21 cellular contexts compared by ENCODE assay signal in the genomic region with DNA sequence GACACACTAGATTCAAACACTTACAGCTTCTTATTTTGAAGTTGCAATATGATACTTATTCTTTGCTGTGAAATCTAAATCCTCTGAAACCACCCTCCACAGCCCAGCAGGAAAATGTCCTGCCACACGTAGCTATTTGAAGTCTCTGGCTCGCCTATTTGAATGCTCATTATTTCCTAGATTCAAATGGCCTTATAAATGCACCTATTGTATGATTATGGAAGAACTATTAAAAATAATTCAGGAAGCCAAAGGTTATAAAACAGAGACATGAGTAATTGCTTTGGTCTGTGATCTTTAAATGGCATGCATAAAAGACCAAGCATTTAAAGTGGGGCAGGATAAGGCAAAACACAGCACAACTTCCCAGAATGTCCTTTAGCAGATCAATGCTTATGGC. TPM values are rescaled to one million over a fixed set of nuclear protein-coding genes. Genes with fewer than 3 reads are reported as not detected.
A peak's percentile ranks its signal among the peaks of the same experiment; 100 is the strongest.
DNase-seq lines count a peak whose midpoint lies in the region; ATAC-seq, FAIRE-seq and TF ChIP-seq lines count a peak whose summit lies in the region.
"Had no signal": no experiment of that assay in that cellular context is flagged by ENCODE, and none has a peak within 500 bp of the region (broad histone marks: within the 10 kb centered on the region; RNA-seq: fewer than 3 reads in every experiment).

No MANE protein-coding gene starts in this region.

- no peaks in the 10 kb centered on the region for H3F3A ChIP-seq in SK-N-SH (replicated peaks; ENCODE audit: insufficient read depth)

- H2AFZ ChIP-seq in SK-N-SH (ENCODE audit: low read depth) (no peak overlapping the region), endothelial cell of umbilical vein (ENCODE audit: low read depth, low read length) (no peak overlapping the region)
- H2AFZ ChIP-seq: GM23248 had no signal

- 57% methylated on average over 2 of the region's 2 CpGs for WGBS in SK-N-SH (ENCODE audit: low lambda C conversion rate)
- 71 to 74% methylated on average over 2 of the region's 2 CpGs for WGBS in aorta, 2 donors

- CTCF ChIA-PET in SK-N-SH (lab: Yijun Ruan, JAX) (interaction anchor here (0.8 to 1.1 kb wide), 2 partner anchors 19 to 36 kb away, joined by 4 read pairs; no protein-coding TSS in a partner anchor), endothelial cell of umbilical vein (lab: Charles Lee) (interaction anchor here (1.1 to 1.3 kb wide), 2 partner anchors 10 to 35 kb away, joined by 4 read pairs; no protein-coding TSS in a partner anchor)

- TF ChIP-seq CTCF in SK-N-SH (IDR thresholded peaks at IDR 0.05) (no peak), endothelial cell of umbilical vein (IDR thresholded peaks at IDR 0.05; ENCODE audit: extremely low read depth in 1 of 2, insufficient read depth in 1 of 2, low read depth in 1 of 2, low read length in 2 of 2) (no peak)

- no peak for TF ChIP-seq RAD21 in SK-N-SH (IDR thresholded peaks at IDR 0.05; ENCODE audit: low read length)

- peak; percentile 20; the same call in 1 of the 3 replicates for ATAC-seq in SK-N-SH treated with all-trans-retinoic acid at 6 μM for 48 hours
- ATAC-seq in aorta (ENCODE audit: low FRiP score): no peak

- H3K79me2 ChIP-seq in SK-N-SH (ENCODE audit: insufficient read depth): no peaks in the 10 kb centered on the region
- no peaks in the 10 kb centered on the region for H3K79me2 ChIP-seq in endothelial cell of umbilical vein (ENCODE audit: control insufficient read depth, insufficient read depth, low read length)

- no peaks in the 10 kb centered on the region for H3K9me2 ChIP-seq in SK-N-SH

- no peaks in the 10 kb centered on the region for H3K36me3 ChIP-seq in SK-N-SH (replicated peaks in 1 of 2; ENCODE audit: control insufficient read depth in 1 of 2, insufficient read depth in 2 of 2, low read length in 1 of 2)
- H3K36me3 ChIP-seq in endothelial cell of umbilical vein (ENCODE audit: control insufficient read depth in 2 of 2, extremely low read depth in 1 of 2, insufficient read depth in 2 of 2, low read length in 2 of 2): no peaks in the 10 kb centered on the region
- no peaks in the 10 kb centered on the region for H3K36me3 ChIP-seq in aorta (ENCODE audit: control insufficient read depth in 1 of 2, insufficient read depth in 2 of 2, low read length in 1 of 2)
- H3K36me3 ChIP-seq: BE2C, HAP-1, MG63 had no signal

- no peak for TF ChIP-seq POLR2A in endothelial cell of umbilical vein (IDR thresholded peaks at IDR 0.05; ENCODE audit: low read depth, low read length)

- no peaks in the 10 kb centered on the region for H3K9me1 ChIP-seq in endothelial cell of umbilical vein (replicated peaks; ENCODE audit: control insufficient read depth, extremely low read depth, insufficient read depth, low read length)

- H3K9me3 ChIP-seq in SK-N-SH (no peaks in the 10 kb centered on the region), endothelial cell of umbilical vein (replicated peaks; ENCODE audit: control insufficient read depth, insufficient read depth, low read length) (no peaks in the 10 kb centered on the region), aorta (ENCODE audit: control insufficient read depth, low read length) (no peaks in the 10 kb centered on the region)
- H3K9me3 ChIP-seq: BE2C, Caco-2, HAP-1, MG63 had no signal

- H3K27me3 ChIP-seq in SK-N-SH (ENCODE audit: insufficient read depth): no peaks in the 10 kb centered on the region
- H3K27me3 ChIP-seq in endothelial cell of umbilical vein (ENCODE audit: control insufficient read depth in 2 of 2, insufficient read depth in 2 of 2, low read length in 2 of 2): no peaks in the 10 kb centered on the region
- no peaks in the 10 kb centered on the region for H3K27me3 ChIP-seq in aorta (ENCODE audit: control insufficient read depth in 1 of 2, insufficient read depth in 2 of 2, low read length in 1 of 2)

- H3K27ac ChIP-seq in SK-N-SH (ENCODE audit: low read depth in 2 of 2, low read length in 1 of 2) (no peak overlapping the region), endothelial cell of umbilical vein (ENCODE audit: insufficient read depth, low read depth, low read length) (no peak overlapping the region), aorta (ENCODE audit: low read depth in 1 of 2, low read length in 2 of 2) (no peak overlapping the region)
- H3K27ac ChIP-seq: GM23248 had no signal

- dilution Hi-C loops in endothelial cell of umbilical vein (cut with MboI; ENCODE audit: extremely low pct_ligation_motif_present, low sequenced_read_pairs): no loop called here

- no TSS peak for BruUV-seq in endothelial cell of umbilical vein (replicated peaks; lab: Mats Ljungman, UMichigan)

- no peak for FAIRE-seq in endothelial cell of umbilical vein (lab: Jason Lieb, UNC)

- H3K4me1 ChIP-seq in SK-N-SH (ENCODE audit: control insufficient read depth in 1 of 2, insufficient read depth in 2 of 2, low read depth in 1 of 2, low read length in 1 of 2) (no peaks in the 10 kb centered on the region), endothelial cell of umbilical vein (ENCODE audit: control insufficient read depth, extremely low read depth, insufficient read depth, low read length) (peaks cover 5% of the 10 kb centered on the region), aorta (ENCODE audit: control insufficient read depth in 1 of 2, insufficient read depth in 2 of 2, low read length in 2 of 2) (no peaks in the 10 kb centered on the region)
- H3K4me1 ChIP-seq: BE2C, Caco-2 had no signal

- TF ChIP-seq EP300 in SK-N-SH (IDR thresholded peaks at IDR 0.05; ENCODE audit: borderline replicate concordance in 1 of 2, low read depth in 1 of 2, low read length in 1 of 2): no peak

- H3K4me3 ChIP-seq in SK-N-SH (ENCODE audit: low read depth in 2 of 2, low read length in 1 of 2) (no peak overlapping the region), endothelial cell of umbilical vein (replicated peaks in 1 of 3; ENCODE audit: insufficient read depth in 1 of 3, low read depth in 1 of 3, low read length in 3 of 3) (no peak overlapping the region), aorta (ENCODE audit: low read length in 2 of 2) (no peak overlapping the region)
- H3K4me3 ChIP-seq: GM23248, HAP-1, MG63 had no signal

- H4K20me1 ChIP-seq in SK-N-SH (ENCODE audit: insufficient read depth) (no peaks in the 10 kb centered on the region), endothelial cell of umbilical vein (replicated peaks; ENCODE audit: control insufficient read depth, extremely low read depth, insufficient read depth, low read length) (no peaks in the 10 kb centered on the region)

- DNase-seq in SK-N-SH: no peak
- peak; percentile 12 for DNase-seq in NCI-H2227 treated with DMSO at 0.1 percent for 48 hours (lab: John Stamatoyannopoulos, UW)
- DNase-seq in endothelial cell of umbilical vein (ENCODE audit: low read depth, low spot score): peak; percentile 36
- no peak for DNase-seq in iPS-NIHi7 (ENCODE audit: extremely low spot score)
- DNase-seq in NCI-H1694 (lab: John Stamatoyannopoulos, UW): no peak
- no peak for DNase-seq in aorta
- DNase-seq: BE2C; Caco-2; CD4-positive, CD25-positive, alpha-beta regulatory T cell; DMS153; GF-D8; GM23248; Kasumi-1; MG63; NCI-H1105 treated with DMSO at 0.1 percent for 48 hours; NCI-H1694 treated with DMSO at 0.1 percent for 48 hours; NCI-H774; RPMI8226; SHP77 treated with DMSO at 0.1 percent for 48 hours had no signal

- H3K9ac ChIP-seq in SK-N-SH (no peak overlapping the region), endothelial cell of umbilical vein (replicated peaks; ENCODE audit: extremely low read depth, insufficient read depth, low read length) (no peak overlapping the region)
- H3K9ac ChIP-seq: GM23248 had no signal

- POLR2A ChIA-PET in SK-N-SH (lab: Yijun Ruan, JAX): no interaction called here
- POLR2A ChIA-PET in endothelial cell of umbilical vein (lab: Charles Lee): no interaction called here

- intact Hi-C loops in endothelial cell of umbilical vein (cut with micrococcal nuclease): no loop called here
- intact Hi-C loops in aorta (cut with DNase I): no loop called here

- H3K4me2 ChIP-seq in SK-N-SH: no peak overlapping the region
- H3K4me2 ChIP-seq in endothelial cell of umbilical vein (ENCODE audit: insufficient read depth, low read length): no peak overlapping the region

TF ChIP-seq in SK-N-SH treated with all-trans-retinoic acid at 6 μM for 48 hours, 23 proteins besides CTCF, POLR2A, EP300 and RAD21 (continues in another document):
- no peak for TF ChIP-seq ZC3H10 (CRISPR knock-in tag; IDR thresholded peaks at IDR 0.05)
- no peak for TF ChIP-seq ZFP30 (CRISPR knock-in tag; IDR thresholded peaks at IDR 0.05)
- no peak for TF ChIP-seq GLIS3 (CRISPR knock-in tag; IDR thresholded peaks at IDR 0.05)
- TF ChIP-seq ZNF8 (CRISPR knock-in tag; IDR thresholded peaks at IDR 0.05): no peak
- TF ChIP-seq CSDC2 (CRISPR knock-in tag; IDR thresholded peaks at IDR 0.05): no peak
- no peak for TF ChIP-seq ZFP3 (CRISPR knock-in tag; IDR thresholded peaks at IDR 0.05)
- no peak for TF ChIP-seq OSR1 (CRISPR knock-in tag; IDR thresholded peaks at IDR 0.05)

TF ChIP-seq in SK-N-SH, 30 proteins besides CTCF, POLR2A, EP300 and RAD21:
- TF ChIP-seq FOSL2 (IDR thresholded peaks at IDR 0.05; ENCODE audit: borderline replicate concordance, low read depth): no peak
TF ChIP-seq in SK-N-SH: peak in this region for 0.

TF ChIP-seq in endothelial cell of umbilical vein, 7 proteins besides CTCF, POLR2A, EP300 and RAD21 (continues in another document):
- no peak for TF ChIP-seq GATA2 (IDR thresholded peaks at IDR 0.05; ENCODE audit: insufficient read depth, insufficient read length, low read depth, low read length)
- no peak for TF ChIP-seq JUN (IDR thresholded peaks at IDR 0.05; ENCODE audit: borderline replicate concordance, insufficient read depth, insufficient read length, low read depth)
- TF ChIP-seq FOS (IDR thresholded peaks at IDR 0.05; ENCODE audit: borderline replicate concordance, insufficient read depth, low read length): no peak
- TF ChIP-seq, protein P1, sequence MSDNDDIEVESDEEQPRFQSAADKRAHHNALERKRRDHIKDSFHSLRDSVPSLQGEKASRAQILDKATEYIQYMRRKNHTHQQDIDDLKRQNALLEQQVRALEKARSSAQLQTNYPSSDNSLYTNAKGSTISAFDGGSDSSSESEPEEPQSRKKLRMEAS (IDR thresholded peaks at IDR 0.05; ENCODE audit: insufficient read depth, insufficient read length): no peak
- no peak for TF ChIP-seq POLR2AphosphoS5 (IDR thresholded peaks at IDR 0.05; ENCODE audit: insufficient read depth, low read depth, low read length)

RNA-seq across cellular contexts. Expression of a gene that starts 26.6 kb away (rescaled TPM):
- 8.1 and 12.1 TPM in 2 replicates for polyA plus RNA-seq in SK-N-SH (2012; rRNA removed)
- polyA plus RNA-seq in SK-N-SH (2012; cell fraction: cytosol; rRNA removed): 12.2 and 13.5 TPM in 2 replicates
- polyA plus RNA-seq in SK-N-SH (2012; cell fraction: nucleus; rRNA removed): 6.4 and 11.4 TPM in 2 replicates
- 32.6 and 35.4 TPM in 2 replicates for total RNA-seq in endothelial cell of umbilical vein
- polyA plus RNA-seq in endothelial cell of umbilical vein: 6.8 and 8.9 TPM in 2 replicates
- polyA plus RNA-seq in endothelial cell of umbilical vein (2011; cell fraction: cytosol; rRNA removed): 12.6 and 14.3 TPM in 2 replicates
- 15.3 and 18.9 TPM in 2 replicates for polyA plus RNA-seq in endothelial cell of umbilical vein (2011; cell fraction: nucleus; rRNA removed)
- polyA plus RNA-seq in endothelial cell of umbilical vein (2012): 16.2 and 23.6 TPM in 2 replicates
- polyA minus RNA-seq in endothelial cell of umbilical vein: 26.0 and 31.0 TPM in 2 replicates
- polyA minus RNA-seq in endothelial cell of umbilical vein (2011; cell fraction: cytosol; rRNA and poly(A)+ RNA removed): 33.6 TPM
- 26.0 and 28.4 TPM in 2 replicates for polyA minus RNA-seq in endothelial cell of umbilical vein (2011; cell fraction: nucleus; rRNA and poly(A)+ RNA removed)
- 10 to 100 TPM; 26.7 to 27.4 TPM for total RNA-seq in aorta
- 1 to 10 TPM; 6.8 to 9.0 TPM for polyA plus RNA-seq in aorta

Comparison
In these comparisons a context has a peak if more than half of its experiments do, and no peak if none do; other contexts are left out.
1. DNase-seq: peak in NCI-H2227 treated with DMSO at 0.1 percent for 48 hours (single experiment) and endothelial cell of umbilical vein (single experiment); none in SK-N-SH (single experiment), iPS-NIHi7 (single experiment), NCI-H1694 (single experiment) and aorta (0 of 2).